10 cellular contexts compared by ENCODE assay signal in genomic region chr14:68363401-68363800, GRCh38.
DNase-seq lines count a peak whose midpoint lies in the region; ATAC-seq, FAIRE-seq and TF ChIP-seq lines count a peak whose summit lies in the region.
"Had no signal": no experiment of that assay in that cellular context is flagged by ENCODE, and none has a peak within 500 bp of the region (broad histone marks: within the 10 kb centered on the region; RNA-seq: fewer than 3 reads in every experiment).

No MANE protein-coding gene starts in this region.

- H3K9ac ChIP-seq in HUES6 (ENCODE audit: low read length) (peak overlapping the region; percentile 81), astrocyte (ENCODE audit: low read length) (peak overlapping the region; percentile 86), stomach smooth muscle (ENCODE audit: low read length in 2 of 2) (no peak overlapping the region)

- H3K4me2 ChIP-seq in astrocyte (ENCODE audit: low read length): peak overlapping the region; percentile 80

- no peaks in the 10 kb centered on the region for H3K36me3 Mint-ChIP-seq in astrocyte (ENCODE audit: low read depth, unreplicated experiment)

- H2AFZ ChIP-seq in astrocyte (ENCODE audit: low read depth, low read length): peak overlapping the region; percentile 93

- no peak for ATAC-seq in GM21825 (IDR thresholded peaks at IDR 0.05; ENCODE audit: unreplicated experiment)
- ATAC-seq: foreskin keratinocyte had no signal

- H3K4me3 Mint-ChIP-seq in astrocyte (ENCODE audit: unreplicated experiment): no peak overlapping the region

- H3K79me2 ChIP-seq in astrocyte (ENCODE audit: insufficient read depth, low read length): no peaks in the 10 kb centered on the region

- H3K27ac ChIP-seq in HUES6 (ENCODE audit: low read depth, low read length) (peak overlapping the region; percentile 37; the same call in 1 of the 2 replicates), astrocyte (ENCODE audit: low read depth, low read length) (peak overlapping the region; percentile 98), layer of hippocampus (ENCODE audit: low read depth, low read length) (peak overlapping the region; percentile 84), stomach smooth muscle (ENCODE audit: low read length) (peak overlapping the region; percentile 50)
- H3K27ac ChIP-seq: foreskin keratinocyte had no signal

- peaks cover 42% of the 10 kb centered on the region for H3K4me1 Mint-ChIP-seq in astrocyte (ENCODE audit: low read depth, unreplicated experiment)

- no peaks in the 10 kb centered on the region for H3K36me3 ChIP-seq in HUES6 (ENCODE audit: control insufficient read depth, insufficient read depth, low read length)
- H3K36me3 ChIP-seq in astrocyte (ENCODE audit: insufficient read depth, low read length): no peaks in the 10 kb centered on the region
- no peaks in the 10 kb centered on the region for H3K36me3 ChIP-seq in stomach smooth muscle (ENCODE audit: control insufficient read depth in 2 of 2, insufficient read depth in 2 of 2, low read length in 2 of 2)

- H4K20me1 ChIP-seq in astrocyte (ENCODE audit: insufficient read depth, low read length): no peaks in the 10 kb centered on the region

- H3K9me3 ChIP-seq in HUES6 (ENCODE audit: control insufficient read depth, insufficient read depth, low read depth, low read length) (no peaks in the 10 kb centered on the region), astrocyte (ENCODE audit: insufficient read depth, low read depth, low read length) (no peaks in the 10 kb centered on the region), stomach smooth muscle (ENCODE audit: control insufficient read depth in 2 of 2, low read length in 2 of 2) (no peaks in the 10 kb centered on the region)

- H3K27ac Mint-ChIP-seq in astrocyte (ENCODE audit: unreplicated experiment): peak overlapping the region; percentile 96

- H3K4me1 ChIP-seq in HUES6 (ENCODE audit: control insufficient read depth, insufficient read depth, low read length) (peaks cover 43% of the 10 kb centered on the region), astrocyte (ENCODE audit: insufficient read depth, low read length) (peaks cover 42% of the 10 kb centered on the region), stomach smooth muscle (ENCODE audit: control insufficient read depth, insufficient read depth, low read length) (peaks cover 34% of the 10 kb centered on the region)

- TF ChIP-seq CTCF in astrocyte (IDR thresholded peaks at IDR 0.05; ENCODE audit: insufficient read depth, low read depth, low read length): no peak

- no peaks in the 10 kb centered on the region for H3K27me3 Mint-ChIP-seq in astrocyte (ENCODE audit: low read depth, unreplicated experiment)

- peaks cover 3% of the 10 kb centered on the region for H3K9me3 Mint-ChIP-seq in astrocyte (ENCODE audit: unreplicated experiment)

- H3K27me3 ChIP-seq in HUES6 (ENCODE audit: control insufficient read depth, insufficient read depth, low read length): no peaks in the 10 kb centered on the region
- no peaks in the 10 kb centered on the region for H3K27me3 ChIP-seq in astrocyte (ENCODE audit: insufficient read depth, low read length)
- H3K27me3 ChIP-seq in layer of hippocampus (ENCODE audit: control insufficient read depth, insufficient read depth, low read length): no peaks in the 10 kb centered on the region
- H3K27me3 ChIP-seq in stomach smooth muscle (ENCODE audit: control insufficient read depth in 1 of 2, insufficient read depth in 2 of 2, low read length in 2 of 2): no peaks in the 10 kb centered on the region
- H3K27me3 ChIP-seq: foreskin keratinocyte had no signal

- FAIRE-seq in astrocyte (lab: Jason Lieb, UNC): no peak

- H3K4me3 ChIP-seq in HUES6 (ENCODE audit: low read depth, low read length) (peak overlapping the region; percentile 63), astrocyte (ENCODE audit: insufficient read depth, low read depth, low read length) (no peak overlapping the region), stomach smooth muscle (ENCODE audit: low read length in 2 of 2) (no peak overlapping the region)

- DNase-seq in astrocyte (ENCODE audit: low read depth) (no peak), SK-N-DZ (ENCODE audit: low spot score) (no peak), NCI-H524 treated with DMSO at 0.1 percent for 48 hours (lab: John Stamatoyannopoulos, UW) (no peak), HT-29 (ENCODE audit: low spot score) (no peak)
- DNase-seq: activated CD4-positive, alpha-beta T cell treated with anti-CD3 and anti-CD28 coated beads, Interleukin-2, amount 50 U/mL, for 4 hours; foreskin keratinocyte had no signal

Comparison
In these comparisons a context has a peak if more than half of its experiments do, and no peak if none do; other contexts are left out.
1. H3K27ac ChIP-seq: peak in every context shown above with its lines; median percentile 98 in astrocyte; 84 in layer of hippocampus; 50 in stomach smooth muscle; 37 in HUES6.
2. H3K9ac ChIP-seq: peak in HUES6 (single experiment) and astrocyte (single experiment); none in stomach smooth muscle (0 of 2).